ENCODE assay signal across 34 cellular contexts in the genomic region with DNA sequence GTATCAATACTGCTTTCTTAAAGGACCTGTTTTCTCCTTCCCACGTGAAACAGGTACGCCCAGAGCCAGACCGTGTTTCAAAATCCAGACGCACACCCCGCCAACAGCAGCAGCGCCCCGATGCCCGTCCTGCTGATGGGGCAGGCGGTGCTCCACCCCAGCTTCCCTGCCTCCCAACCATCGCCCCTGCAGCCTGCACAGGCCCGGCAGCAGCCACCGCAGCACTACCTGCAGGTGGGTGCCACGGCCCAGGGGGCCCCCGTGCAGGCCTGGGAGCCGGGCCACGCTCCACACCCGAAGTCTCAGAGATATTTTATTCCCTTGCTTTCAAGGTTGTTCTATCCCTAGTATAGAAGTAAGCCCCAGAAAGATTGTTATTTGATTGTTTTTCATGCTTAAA.
"Had no signal": no experiment of that assay in that cellular context is flagged by ENCODE, and none has a peak within 500 bp of the region (broad histone marks: within the 10 kb centered on the region; RNA-seq: fewer than 3 reads in every experiment).

No MANE protein-coding gene starts in this region.

- H3K36me3 ChIP-seq: MG63 had no signal

- DNase-seq: Karpas-422, Kasumi-1, MG63, MM.1S, MV-4-11, NCI-H1048, NCI-H1092, NCI-H1092 treated with DMSO at 0.1 percent for 48 hours, NCI-H1105, NCI-H1105 treated with DMSO at 0.1 percent for 48 hours, NCI-H1417, NCI-H1417 treated with DMSO at 0.1 percent for 48 hours, NCI-H1436, NCI-H1436 treated with DMSO at 0.1 percent for 48 hours, NCI-H146, NCI-H1694, NCI-H1694 treated with DMSO at 0.1 percent for 48 hours, NCI-H187, NCI-H187 treated with DMSO at 0.1 percent for 48 hours, NCI-H1930, NCI-H2029, NCI-H2029 treated with DMSO at 0.1 percent for 48 hours, NCI-H2081, NCI-H2081 treated with DMSO at 0.1 percent for 48 hours, NCI-H2107, NCI-H2171, NCI-H2171 treated with DMSO at 0.1 percent for 48 hours, NCI-H2227 treated with DMSO at 0.1 percent for 48 hours, NCI-H226, NCI-H345, NCI-H446, NCI-H446 treated with DMSO at 0.1 percent for 48 hours, NCI-H510A, NCI-H510A treated with DMSO at 0.1 percent for 48 hours had no signal

- H3K4me3 ChIP-seq: MG63 had no signal

- H3K9me3 ChIP-seq: MG63 had no signal

- H3K27me3 ChIP-seq: MG63 had no signal
